Comparison of ENCODE assay signal across 33 cellular contexts in the genomic region with DNA sequence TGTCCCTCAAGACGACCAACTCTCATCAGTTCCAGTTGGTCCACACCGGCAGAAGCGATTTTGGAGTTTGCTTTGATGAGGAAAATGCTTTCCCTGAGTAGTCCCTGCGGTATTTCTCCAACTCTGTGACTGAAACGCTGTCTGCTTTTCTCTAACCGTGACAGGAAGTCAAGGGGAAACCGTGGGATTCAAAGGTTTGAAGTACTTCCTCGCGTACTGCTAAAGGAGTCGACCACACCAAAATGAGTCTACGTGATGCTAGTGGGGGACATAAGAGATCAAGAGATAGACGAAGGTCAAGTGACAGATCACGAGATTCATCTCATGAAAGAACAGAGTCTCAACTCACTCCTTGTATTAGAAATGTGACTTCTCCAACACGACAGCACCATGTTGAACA. TPM values are rescaled to one million over a fixed set of nuclear protein-coding genes. Genes with fewer than 3 reads are reported as not detected.
"Had no signal": no experiment of that assay in that cellular context is flagged by ENCODE, and none has a peak within 500 bp of the region (broad histone marks: within the 10 kb centered on the region; RNA-seq: fewer than 3 reads in every experiment).

No MANE protein-coding gene starts in this region.

- H3K27me3 ChIP-seq: ovary, right atrium auricular region, right lobe of liver, testis, thyroid gland, transverse colon, upper lobe of left lung, vagina had no signal

- H3K4me1 Mint-ChIP-seq: mesothelial cell of epicardium; stimulated activated naive B cell treated with anti-CD40 and anti-IgM and Interleukin-4, amounts not matched to agents 10 μg/mL and 1 μg/mL and 100 μg/mL, for 72 hours had no signal

- H3K4me3 ChIP-seq: left ventricle myocardium inferior, lung, ovary, right atrium auricular region, right lobe of liver, smooth muscle cell, stomach, testis, thyroid gland, transverse colon, upper lobe of left lung, vagina had no signal

- DNase-seq: islet precursor cell; left ventricle myocardium inferior; mesendoderm; ovary; right lobe of liver; stimulated activated CD4-positive, alpha-beta T cell treated with anti-CD3 and anti-CD28 coated beads, Interleukin-15, amount 100 ng/mL, for 24 hours; stimulated activated CD4-positive, alpha-beta T cell treated with anti-CD3 and anti-CD28 coated beads, Interleukin-2, amount 100 ng/mL, for 24 hours; stimulated activated CD4-positive, alpha-beta T cell treated with anti-CD3 and anti-CD28 coated beads, Interleukin-4, amount 100 ng/mL, for 1 hour; stimulated activated naive B cell treated with anti-CD40 and anti-IgM and Interleukin-4, amounts not matched to agents 10 μg/mL and 1 μg/mL and 100 μg/mL, for 72 hours; stimulated activated naive CD8-positive, alpha-beta T cell treated with anti-CD3 and anti-CD28 coated beads, Interleukin-15, Interleukin-2, amounts not matched to agents 100 U/mL and 50 U/mL, for 24 hours; stomach; testis; thyroid gland; transverse colon; upper lobe of left lung had no signal

- ATAC-seq: naive thymus-derived CD4-positive, alpha-beta T cell; natural killer cell treated with Interleukin-12 subunit alpha and Interleukin-12 subunit beta and Interleukin-15 and Interleukin-18, amount 100 ng/mL, for 72 hours; right lobe of liver; stimulated activated naive B cell treated with anti-CD40 and anti-IgM and Interleukin-4, amounts not matched to agents 10 μg/mL and 1 μg/mL and 100 μg/mL, for 72 hours; stimulated activated naive CD8-positive, alpha-beta T cell treated with anti-CD3 and anti-CD28 coated beads, Interleukin-15, Interleukin-2, amounts not matched to agents 100 U/mL and 50 U/mL, for 24 hours had no signal

- H3K9me3 Mint-ChIP-seq: mesothelial cell of epicardium; natural killer cell treated with Interleukin-12 subunit alpha and Interleukin-12 subunit beta and Interleukin-15 and Interleukin-18, amount 100 ng/mL, for 72 hours; stimulated activated naive B cell treated with anti-CD40 and anti-IgM and Interleukin-4, amounts not matched to agents 10 μg/mL and 1 μg/mL and 100 μg/mL, for 72 hours had no signal

- H3K27ac Mint-ChIP-seq: mesothelial cell of epicardium; natural killer cell treated with Interleukin-12 subunit alpha and Interleukin-12 subunit beta and Interleukin-15 and Interleukin-18, amount 100 ng/mL, for 72 hours; progenitor cell of endocrine pancreas; stimulated activated naive B cell treated with anti-CD40 and anti-IgM and Interleukin-4, amounts not matched to agents 10 μg/mL and 1 μg/mL and 100 μg/mL, for 72 hours had no signal

- H3K36me3 Mint-ChIP-seq: mesothelial cell of epicardium; naive thymus-derived CD4-positive, alpha-beta T cell; natural killer cell treated with Interleukin-12 subunit alpha and Interleukin-12 subunit beta and Interleukin-15 and Interleukin-18, amount 100 ng/mL, for 72 hours; stimulated activated naive B cell treated with anti-CD40 and anti-IgM and Interleukin-4, amounts not matched to agents 10 μg/mL and 1 μg/mL and 100 μg/mL, for 72 hours had no signal

- H3K4me1 ChIP-seq: left ventricle myocardium inferior, right atrium auricular region, right lobe of liver, stomach, testis, thyroid gland, transverse colon, upper lobe of left lung, vagina had no signal

- H3K4me2 ChIP-seq: smooth muscle cell had no signal

- H3K9me3 ChIP-seq: left ventricle myocardium inferior, ovary, right atrium auricular region, right lobe of liver, stomach, testis, thyroid gland, transverse colon, upper lobe of left lung, vagina had no signal

- H3K4me3 Mint-ChIP-seq: mesothelial cell of epicardium; natural killer cell treated with Interleukin-12 subunit alpha and Interleukin-12 subunit beta and Interleukin-15 and Interleukin-18, amount 100 ng/mL, for 72 hours; stimulated activated naive B cell treated with anti-CD40 and anti-IgM and Interleukin-4, amounts not matched to agents 10 μg/mL and 1 μg/mL and 100 μg/mL, for 72 hours had no signal

- H3K36me3 ChIP-seq: left ventricle myocardium inferior, ovary, right atrium auricular region, right lobe of liver, stomach, thyroid gland, transverse colon, upper lobe of left lung, vagina had no signal

RNA-seq across cellular contexts. Expression of a gene that starts 28.6 kb away (rescaled TPM):
- total RNA-seq: kidney epithelial cell; left ventricle myocardium inferior; lower leg skin; lung; mesothelial cell of epicardium; mononuclear cell; myocyte; naive thymus-derived CD4-positive, alpha-beta T cell; natural killer cell treated with Interleukin-12 subunit alpha and Interleukin-12 subunit beta and Interleukin-15 and Interleukin-18, amount 100 ng/mL, for 72 hours; omental fat pad; ovary; progenitor cell of endocrine pancreas; pulmonary artery endothelial cell; renal cortical epithelial cell; right atrium auricular region; right lobe of liver; skeletal muscle tissue; smooth muscle cell; stomach; testis; thyroid gland; transverse colon; upper lobe of left lung; urinary bladder; vagina had no signal
- polyA plus RNA-seq: lung; naive thymus-derived CD4-positive, alpha-beta T cell; neural cell; ovary; smooth muscle cell; stomach; urinary bladder had no signal

RNA-seq across cellular contexts. Expression of a gene that starts 45.3 kb away (rescaled TPM):
- total RNA-seq: kidney epithelial cell; left ventricle myocardium inferior; lung; mesothelial cell of epicardium; mononuclear cell; myocyte; natural killer cell treated with Interleukin-12 subunit alpha and Interleukin-12 subunit beta and Interleukin-15 and Interleukin-18, amount 100 ng/mL, for 72 hours; omental fat pad; ovary; progenitor cell of endocrine pancreas; pulmonary artery endothelial cell; renal cortical epithelial cell; right atrium auricular region; right lobe of liver; skeletal muscle tissue; stomach; thyroid gland; transverse colon; upper lobe of left lung; urinary bladder had no signal
- polyA plus RNA-seq: lung, neural cell, ovary, smooth muscle cell, urinary bladder had no signal

RNA-seq across cellular contexts. Expression of a gene that starts 47.3 kb away (rescaled TPM):
- total RNA-seq: kidney epithelial cell; left ventricle myocardium inferior; lower leg skin; lung; mononuclear cell; myocyte; naive thymus-derived CD4-positive, alpha-beta T cell; natural killer cell treated with Interleukin-12 subunit alpha and Interleukin-12 subunit beta and Interleukin-15 and Interleukin-18, amount 100 ng/mL, for 72 hours; omental fat pad; ovary; progenitor cell of endocrine pancreas; pulmonary artery endothelial cell; renal cortical epithelial cell; right atrium auricular region; right lobe of liver; skeletal muscle tissue; smooth muscle cell; stomach; testis; thyroid gland; transverse colon; upper lobe of left lung; urinary bladder; vagina had no signal
- polyA plus RNA-seq: lung; naive thymus-derived CD4-positive, alpha-beta T cell; neural cell; ovary; smooth muscle cell; urinary bladder had no signal
